In the genomic region with DNA sequence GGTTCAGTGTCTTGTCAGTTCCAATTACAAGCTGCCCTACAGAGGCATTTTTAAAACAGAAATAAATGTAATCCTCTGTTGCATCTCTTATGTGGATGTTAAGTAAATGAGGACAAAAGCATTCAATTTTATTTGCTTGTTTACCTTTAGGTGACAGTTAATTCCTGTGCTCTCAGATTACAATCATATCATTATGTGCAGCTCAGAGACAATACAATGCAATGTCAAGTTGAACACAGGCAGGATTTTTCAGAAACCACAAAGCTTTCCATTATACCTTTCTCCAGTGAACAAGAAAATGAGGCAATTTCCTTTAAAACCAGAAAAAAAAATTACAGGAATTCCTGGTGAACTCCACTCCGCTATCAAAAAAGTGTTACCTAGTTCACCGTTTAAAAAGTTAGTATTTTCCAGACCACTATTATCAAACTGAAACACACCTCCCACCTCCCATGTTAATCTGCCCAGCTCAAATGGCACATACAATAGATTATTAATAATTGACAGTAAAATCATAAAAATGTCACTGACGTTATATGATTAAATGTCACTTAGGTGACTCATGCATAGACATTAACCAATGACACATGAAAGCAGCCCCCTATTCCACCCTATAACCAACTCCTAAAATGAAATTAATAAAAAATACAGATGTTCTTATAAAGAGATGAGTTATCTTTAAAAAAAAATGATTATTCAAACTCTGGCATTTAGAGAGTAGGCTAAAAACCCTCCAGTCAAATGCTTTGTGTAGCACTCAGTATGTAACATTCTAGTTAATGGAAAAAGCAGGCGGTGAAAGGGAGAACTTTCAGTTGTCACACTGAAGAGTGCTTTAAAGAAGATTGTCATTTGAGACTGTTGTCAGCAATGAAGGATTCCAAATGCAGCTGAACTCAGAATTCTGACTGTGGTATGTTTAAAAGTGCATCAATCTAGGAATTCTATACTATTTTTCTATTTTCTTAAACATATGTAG, we compare ENCODE assay signal across 1 cellular context.
TF ChIP-seq lines count a peak whose summit lies in the region.

No MANE protein-coding gene starts in this region.

TF ChIP-seq in GM12878, 131 proteins besides CTCF, POLR2A, EP300 and RAD21:
- TF ChIP-seq, protein P1, sequence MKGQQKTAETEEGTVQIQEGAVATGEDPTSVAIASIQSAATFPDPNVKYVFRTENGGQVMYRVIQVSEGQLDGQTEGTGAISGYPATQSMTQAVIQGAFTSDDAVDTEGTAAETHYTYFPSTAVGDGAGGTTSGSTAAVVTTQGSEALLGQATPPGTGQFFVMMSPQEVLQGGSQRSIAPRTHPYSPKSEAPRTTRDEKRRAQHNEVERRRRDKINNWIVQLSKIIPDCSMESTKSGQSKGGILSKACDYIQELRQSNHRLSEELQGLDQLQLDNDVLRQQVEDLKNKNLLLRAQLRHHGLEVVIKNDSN (IDR thresholded peaks at IDR 0.05; ENCODE audit: borderline replicate concordance, extremely low read length, insufficient read depth, low read depth, low read length) = no peak
- TF ChIP-seq, protein P2, sequence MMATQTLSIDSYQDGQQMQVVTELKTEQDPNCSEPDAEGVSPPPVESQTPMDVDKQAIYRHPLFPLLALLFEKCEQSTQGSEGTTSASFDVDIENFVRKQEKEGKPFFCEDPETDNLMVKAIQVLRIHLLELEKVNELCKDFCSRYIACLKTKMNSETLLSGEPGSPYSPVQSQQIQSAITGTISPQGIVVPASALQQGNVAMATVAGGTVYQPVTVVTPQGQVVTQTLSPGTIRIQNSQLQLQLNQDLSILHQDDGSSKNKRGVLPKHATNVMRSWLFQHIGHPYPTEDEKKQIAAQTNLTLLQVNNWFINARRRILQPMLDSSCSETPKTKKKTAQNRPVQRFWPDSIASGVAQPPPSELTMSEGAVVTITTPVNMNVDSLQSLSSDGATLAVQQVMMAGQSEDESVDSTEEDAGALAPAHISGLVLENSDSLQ (IDR thresholded peaks at IDR 0.05) = peak; percentile 27; the same call in 1 of the 2 replicates
